9 cellular contexts compared by ENCODE assay signal in the genomic region with DNA sequence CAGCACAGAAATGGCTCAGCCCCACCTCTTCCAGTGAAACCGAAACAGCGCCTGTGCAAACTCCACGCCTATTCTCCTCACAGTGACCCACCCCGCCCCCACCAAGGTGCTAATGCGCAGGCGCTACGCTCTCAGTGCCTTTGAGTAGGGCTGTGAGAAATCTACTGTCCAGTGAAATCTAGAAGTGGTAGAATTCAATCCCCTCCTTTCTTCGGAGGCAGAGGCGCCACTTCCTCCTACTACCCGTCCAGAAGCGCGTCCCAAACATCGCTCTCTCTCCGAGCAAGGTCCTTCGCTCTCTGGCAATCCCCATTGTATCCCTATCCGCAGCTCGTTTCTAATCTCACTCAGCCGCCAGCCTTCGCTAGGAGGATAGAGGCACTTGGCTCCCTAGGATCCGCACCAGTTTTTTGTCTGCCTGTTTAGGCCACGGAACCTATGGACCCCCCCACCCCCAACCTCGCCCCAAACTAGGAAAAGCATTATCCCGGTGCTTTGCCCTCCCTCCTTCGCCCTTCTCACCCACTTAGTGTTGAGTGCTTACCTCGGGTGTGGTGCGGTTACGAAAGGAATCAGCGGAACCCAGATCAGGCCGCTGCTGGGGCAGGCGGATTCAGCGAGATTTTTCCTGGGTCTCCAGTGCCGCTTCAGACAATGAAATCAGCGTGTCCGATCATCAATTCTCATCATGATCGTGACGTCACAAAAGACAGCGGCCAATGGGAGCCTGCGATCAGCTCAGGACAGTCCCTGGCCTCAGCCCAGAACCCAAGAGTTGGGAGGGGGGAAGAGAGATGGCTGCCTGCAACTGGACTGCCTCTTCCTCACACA. TPM values are rescaled to one million over a fixed set of nuclear protein-coding genes. Genes with fewer than 3 reads are reported as not detected.
A peak's percentile ranks its signal among the peaks of the same experiment; 100 is the strongest.
DNase-seq lines count a peak whose midpoint lies in the region; ATAC-seq lines count a peak whose summit lies in the region.
"Had no signal": no experiment of that assay in that cellular context is flagged by ENCODE, and none has a peak within 500 bp of the region (broad histone marks: within the 10 kb centered on the region; RNA-seq: fewer than 3 reads in every experiment).

A gene with protein sequence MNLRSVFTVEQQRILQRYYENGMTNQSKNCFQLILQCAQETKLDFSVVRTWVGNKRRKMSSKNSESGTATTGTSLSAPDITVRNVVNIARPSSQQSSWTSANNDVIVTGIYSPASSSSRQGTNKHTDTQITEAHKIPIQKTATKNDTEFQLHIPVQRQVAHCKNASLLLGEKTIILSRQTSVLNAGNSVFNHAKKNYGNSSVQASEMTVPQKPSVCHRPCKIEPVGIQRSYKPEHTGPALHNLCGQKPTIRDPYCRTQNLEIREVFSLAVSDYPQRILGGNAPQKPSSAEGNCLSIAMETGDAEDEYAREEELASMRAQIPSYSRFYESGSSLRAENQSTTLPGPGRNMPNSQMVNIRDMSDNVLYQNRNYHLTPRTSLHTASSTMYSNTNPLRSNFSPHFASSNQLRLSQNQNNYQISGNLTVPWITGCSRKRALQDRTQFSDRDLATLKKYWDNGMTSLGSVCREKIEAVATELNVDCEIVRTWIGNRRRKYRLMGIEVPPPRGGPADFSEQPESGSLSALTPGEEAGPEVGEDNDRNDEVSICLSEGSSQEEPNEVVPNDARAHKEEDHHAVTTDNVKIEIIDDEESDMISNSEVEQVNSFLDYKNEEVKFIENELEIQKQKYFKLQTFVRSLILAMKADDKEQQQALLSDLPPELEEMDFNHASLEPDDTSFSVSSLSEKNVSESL (minus strand): TSS at position 656 of the 831 bp plus-strand sequence. CDS start 27,056 bp downstream, outside the sequence.

- H3K36me3 Mint-ChIP-seq in T-helper 2 cell treated with Interferon-gamma antibody and Interleukin-4, amounts not matched to agents 5 μg/mL and 100 μg/mL, for 36 hours (ENCODE audit: low read depth), result no peaks in the 10 kb centered on the region

- intact Hi-C loops in aorta (cut with DNase I), result loop anchor here in 1 of 2 donors (5.0 kb wide), 1 partner anchor 315 kb away; a partner anchor contains a TSS

- H3K27ac ChIP-seq in rectal smooth muscle tissue (ENCODE audit: low read depth, low read length) (peak within 1 kb of the TSS; percentile 78), aorta (ENCODE audit: low read depth in 1 of 2, low read length in 2 of 2) (peak within 1 kb of the TSS in 1 of 2 donors; percentile 88)
- H3K27ac ChIP-seq: neutrophil had no signal

- H3K9ac ChIP-seq in rectal smooth muscle tissue (ENCODE audit: low read length), result peak within 1 kb of the TSS; percentile 36

- no peaks in the 10 kb centered on the region for H3K9me3 Mint-ChIP-seq in T-helper 2 cell treated with Interferon-gamma antibody and Interleukin-4, amounts not matched to agents 5 μg/mL and 100 μg/mL, for 36 hours

- H3K36me3 ChIP-seq in H7 (replicated peaks; ENCODE audit: control insufficient read depth, insufficient read depth, low read length) (no peaks in the 10 kb centered on the region), rectal smooth muscle tissue (ENCODE audit: control insufficient read depth, insufficient read depth, low read length) (no peaks in the 10 kb centered on the region), aorta (ENCODE audit: control insufficient read depth in 1 of 2, insufficient read depth in 2 of 2, low read length in 1 of 2) (no peaks in the 10 kb centered on the region)
- H3K36me3 ChIP-seq: neutrophil had no signal

- peak; percentile 89 for DNase-seq in EH (ENCODE audit: low read depth)
- peak; percentile 8 for DNase-seq in H7
- peak; percentile 32 for DNase-seq in NCI-H128 (lab: John Stamatoyannopoulos, UW; ENCODE audit: unreplicated experiment)
- DNase-seq in T-helper 2 cell treated with Interferon-gamma antibody and Interleukin-4, amounts not matched to agents 5 μg/mL and 100 μg/mL, for 36 hours (ENCODE audit: low spot score), result peak; percentile 68
- peak; percentile 91 for DNase-seq in astrocyte of the hippocampus (ENCODE audit: low read depth, low spot score)
- DNase-seq in hypothalamus (lab: John Stamatoyannopoulos, UW), result peak; percentile 2 to 85 (median 62)
- peak; percentile 93 to 94 for DNase-seq in aorta

- H3K4me1 ChIP-seq in rectal smooth muscle tissue (ENCODE audit: control insufficient read depth, insufficient read depth, low read length) (no peaks in the 10 kb centered on the region), aorta (ENCODE audit: control insufficient read depth in 1 of 2, insufficient read depth in 2 of 2, low read length in 2 of 2) (peaks cover 0 to 2% of the 10 kb centered on the region in 2 donors)

- no peaks in the 10 kb centered on the region for H3K27me3 Mint-ChIP-seq in T-helper 2 cell treated with Interferon-gamma antibody and Interleukin-4, amounts not matched to agents 5 μg/mL and 100 μg/mL, for 36 hours (ENCODE audit: low read depth)

- 0 to 26% methylated on average over 38 of the region's 38 CpGs for WGBS in aorta, 2 donors

- H3K27me3 ChIP-seq in H7 (ENCODE audit: control insufficient read depth, insufficient read depth, low read length), result no peaks in the 10 kb centered on the region
- no peaks in the 10 kb centered on the region for H3K27me3 ChIP-seq in rectal smooth muscle tissue (ENCODE audit: control insufficient read depth, insufficient read depth, low read length)
- H3K27me3 ChIP-seq in aorta (ENCODE audit: control insufficient read depth in 1 of 2, insufficient read depth in 2 of 2, low read length in 1 of 2), result no peaks in the 10 kb centered on the region
- H3K27me3 ChIP-seq: neutrophil had no signal

- no peaks in the 10 kb centered on the region for H3K9me3 ChIP-seq in aorta (ENCODE audit: control insufficient read depth, low read length)
- H3K9me3 ChIP-seq: neutrophil had no signal

- H3K27ac Mint-ChIP-seq in T-helper 2 cell treated with Interferon-gamma antibody and Interleukin-4, amounts not matched to agents 5 μg/mL and 100 μg/mL, for 36 hours, result peak within 1 kb of the TSS; percentile 94

- peaks cover 5% of the 10 kb centered on the region for H3K4me1 Mint-ChIP-seq in T-helper 2 cell treated with Interferon-gamma antibody and Interleukin-4, amounts not matched to agents 5 μg/mL and 100 μg/mL, for 36 hours (ENCODE audit: low read depth)

- H3K4me3 ChIP-seq in H7 (ENCODE audit: insufficient read depth, low read depth, low read length), result peak within 1 kb of the TSS; percentile 59
- H3K4me3 ChIP-seq in rectal smooth muscle tissue (ENCODE audit: low read length), result peak within 1 kb of the TSS; percentile 62
- H3K4me3 ChIP-seq in aorta (ENCODE audit: low read length in 2 of 2), result peak within 1 kb of the TSS; percentile 47 to 81

- peak within 1 kb of the TSS; percentile 95 for H3K4me3 Mint-ChIP-seq in T-helper 2 cell treated with Interferon-gamma antibody and Interleukin-4, amounts not matched to agents 5 μg/mL and 100 μg/mL, for 36 hours

- peak; percentile 97 for ATAC-seq in aorta (ENCODE audit: low FRiP score)

RNA-seq across cellular contexts. Expression of the gene that starts here (rescaled TPM):
- 3.1 and 9.1 TPM in 2 replicates for total RNA-seq in H7 (2014; rRNA removed; shearing (Covaris generic))
- total RNA-seq in aorta, result 10 to 100 TPM; 10.4 to 17.1 TPM
- polyA plus RNA-seq in aorta, result 1 to 10 TPM in 1 of 2 donors, under 1 TPM in 1; 0.25 to 3.2 TPM

Comparison
In these comparisons a context has a peak if more than half of its experiments do, and no peak if none do; other contexts are left out.
1. DNase-seq: peak in every context shown above with its lines; median percentile 94 in aorta; 91 in astrocyte of the hippocampus; 89 in EH; 68 in T-helper 2 cell treated with Interferon-gamma antibody and Interleukin-4, amounts not matched to agents 5 μg/mL and 100 μg/mL, for 36 hours; 62 in hypothalamus; 32 in NCI-H128; 8 in H7.